ENCODE assay signal across 8 cellular contexts in the genomic region with DNA sequence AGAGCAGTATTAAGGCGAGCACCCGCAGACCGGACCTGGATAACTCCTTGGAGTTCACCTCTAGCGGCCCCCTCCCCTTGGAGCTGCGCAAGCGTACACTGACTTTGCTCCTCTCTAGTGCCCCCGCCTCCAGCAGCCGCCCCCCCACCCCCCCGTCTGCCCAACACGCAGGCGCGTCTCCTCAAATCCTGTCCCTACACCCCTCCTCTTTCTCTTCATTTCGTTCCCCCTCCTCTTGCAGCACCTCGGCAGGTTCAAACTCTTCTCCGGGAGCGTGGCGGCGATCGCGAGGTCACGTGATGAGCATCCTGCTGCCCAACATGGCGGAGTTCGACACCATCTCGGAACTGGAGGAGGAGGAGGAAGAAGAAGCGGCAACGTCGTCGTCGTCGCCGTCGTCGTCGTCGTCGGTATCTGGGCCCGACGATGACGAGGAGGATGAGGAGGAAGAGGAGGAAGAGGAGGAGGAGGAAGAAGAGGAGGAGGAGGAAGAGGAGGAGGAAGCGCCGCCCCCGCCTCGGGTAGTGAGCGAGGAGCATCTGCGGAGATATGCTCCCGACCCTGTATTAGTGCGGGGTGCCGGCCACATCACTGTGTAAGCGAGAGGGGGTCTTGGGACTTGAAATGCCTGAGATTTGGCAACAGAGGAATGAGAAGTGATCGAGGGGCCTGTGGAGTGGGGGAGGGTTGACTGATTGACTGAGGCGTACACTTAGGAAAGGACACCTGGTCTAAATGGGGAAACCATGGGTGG. TPM values are rescaled to one million over a fixed set of nuclear protein-coding genes. Genes with fewer than 3 reads are reported as not detected.
A peak's percentile ranks its signal among the peaks of the same experiment; 100 is the strongest.
DNase-seq lines count a peak whose midpoint lies in the region; ATAC-seq and TF ChIP-seq lines count a peak whose summit lies in the region.

A gene (plus strand): TSS at position 212 of the 754 bp plus-strand sequence. CDS start 88 bp downstream, at position 300.

- no peaks in the 10 kb centered on the region for H3K27me3 ChIP-seq in Caco-2 (replicated peaks; ENCODE audit: control insufficient read depth, insufficient read depth, low read length)
- H3K27me3 ChIP-seq in HUES64 (ENCODE audit: insufficient read depth, low read length), result no peaks in the 10 kb centered on the region
- no peaks in the 10 kb centered on the region for H3K27me3 ChIP-seq in foreskin keratinocyte
- H3K27me3 ChIP-seq in neutrophil, result no peaks in the 10 kb centered on the region

- H3K9ac ChIP-seq in HUES64 (ENCODE audit: low read depth, low read length), result peak within 1 kb of the TSS; percentile 76

- H3K36me3 ChIP-seq in Caco-2 (ENCODE audit: control insufficient read depth, insufficient read depth, low read length) (no peaks in the 10 kb centered on the region), HUES64 (ENCODE audit: insufficient read depth, low read length) (no peaks in the 10 kb centered on the region), neutrophil (no peaks in the 10 kb centered on the region)

- H3K4me1 ChIP-seq in Caco-2 (no peaks in the 10 kb centered on the region), HUES64 (ENCODE audit: insufficient read depth, low read length) (no peaks in the 10 kb centered on the region), foreskin keratinocyte (no peaks in the 10 kb centered on the region), neutrophil (ENCODE audit: control insufficient read depth in 1 of 2, insufficient read depth in 1 of 2, low read depth in 1 of 2, low read length in 1 of 2) (peaks cover 0 to 4% of the 10 kb centered on the region in 2 experiments)

- H3K4me3 ChIP-seq in Caco-2 (ENCODE audit: low read depth, low read length), result peak within 1 kb of the TSS; percentile 83
- peak within 1 kb of the TSS; percentile 80 for H3K4me3 ChIP-seq in HUES64 (ENCODE audit: low read length)
- peak within 1 kb of the TSS; percentile 47 to 51 for H3K4me3 ChIP-seq in neutrophil (ENCODE audit: low read depth in 1 of 2, low read length in 1 of 2)

- intact Hi-C loops in Caco-2 (cut with micrococcal nuclease; ENCODE audit: unreplicated experiment), result loop anchor here (2.0 kb wide), 1 partner anchor 18 kb away; no protein-coding TSS in a partner anchor

- H3K9me3 ChIP-seq in Caco-2, result no peaks in the 10 kb centered on the region
- 0 out of 2 replicates have a peak, but pooled peaks cover 4% of the 10 kb centered on the region for H3K9me3 ChIP-seq in HUES64 (ENCODE audit: insufficient read depth, low read depth, low read length)
- no peaks in the 10 kb centered on the region for H3K9me3 ChIP-seq in neutrophil

- H3K27me3 Mint-ChIP-seq in Caco-2 (ENCODE audit: insufficient read depth, unreplicated experiment), result no peaks in the 10 kb centered on the region

- under 1% methylated on average over 46 of the region's 51 CpGs for WGBS in HUES64

- no TSS peak for BruUV-seq in Caco-2 (replicated peaks; lab: Mats Ljungman, UMichigan)

- H3K36me3 Mint-ChIP-seq in Caco-2 (ENCODE audit: insufficient read depth, unreplicated experiment), result peaks cover 8% of the 10 kb centered on the region

- H3K4me1 Mint-ChIP-seq in Caco-2 (ENCODE audit: low read depth, unreplicated experiment), result no peaks in the 10 kb centered on the region

- no peak for TF ChIP-seq CTCF in Caco-2 (IDR thresholded peaks at IDR 0.05; ENCODE audit: insufficient read depth in 1 of 2, low read depth in 1 of 2, low read length in 1 of 2, severe bottlenecking in 1 of 2, unreplicated experiment in 1 of 2)
- no peak for TF ChIP-seq CTCF in RWPE1 (conservative IDR thresholded peaks at IDR 0.05; ENCODE audit: low read depth)
- TF ChIP-seq CTCF in foreskin keratinocyte (conservative IDR thresholded peaks at IDR 0.05), result no peak
- TF ChIP-seq CTCF in neutrophil (IDR thresholded peaks at IDR 0.05), result no peak

- peak within 1 kb of the TSS; percentile 96 for H3K4me3 Mint-ChIP-seq in Caco-2 (ENCODE audit: unreplicated experiment)

- CTCF ChIA-PET in Caco-2 (lab: Charles Lee) (no interaction called here), RWPE1 (lab: Yijun Ruan, JAX) (no interaction called here)

- H3K27ac ChIP-seq in HUES64 (ENCODE audit: low read depth, low read length), result peak within 1 kb of the TSS; percentile 61; the same call in 1 of the 2 replicates
- H3K27ac ChIP-seq in RWPE1, result peak within 1 kb of the TSS; percentile 80
- H3K27ac ChIP-seq in foreskin keratinocyte, result peak within 1 kb of the TSS; percentile 54
- H3K27ac ChIP-seq in neutrophil, result no peak within 1 kb of the TSS

- ATAC-seq in GM21390 (IDR thresholded peaks at IDR 0.05; ENCODE audit: unreplicated experiment) (peak; percentile 53), foreskin keratinocyte (peak; percentile 80)

- H3K9me3 Mint-ChIP-seq in Caco-2 (ENCODE audit: unreplicated experiment), result no peaks in the 10 kb centered on the region

- H3K27ac Mint-ChIP-seq in Caco-2 (ENCODE audit: unreplicated experiment), result peak within 1 kb of the TSS; percentile 92

- POLR2A ChIA-PET in Caco-2 (lab: Charles Lee) (no interaction called here), RWPE1 (lab: Yijun Ruan, JAX; ENCODE audit: low non-redundant PET) (no interaction called here)

- DNase-seq in Caco-2 (peak; percentile 75 to 82), RWPE1 (ENCODE audit: low spot score) (peak; percentile 47), foreskin keratinocyte (peak; percentile 35 to 37), stromal cell of bone marrow (ENCODE audit: low read depth) (peak; percentile 23)
- DNase-seq in activated gamma-delta T cell treated with anti-CD3 and anti-CD28 coated beads, Interleukin-2, amount 50 U/mL, for 16 hours (ENCODE audit: low read depth), result peak; percentile 47

RNA-seq across cellular contexts. Expression of the gene that starts here (rescaled TPM):
- total RNA-seq in Caco-2 (2022) (7.6 and 8.9 TPM in 2 replicates), foreskin keratinocyte (3.6 and 3.9 TPM in 2 replicates)
- polyA plus RNA-seq in HUES64 (2013, experiment 1 of 2), result 5.4 TPM
- 6.0 TPM for polyA plus RNA-seq in HUES64 (2013, experiment 2 of 2)
- 0.79 and 1.0 TPM in 2 replicates for polyA plus RNA-seq in foreskin keratinocyte

Comparison
In these comparisons a context has a peak if more than half of its experiments do, and no peak if none do; other contexts are left out.
1. DNase-seq: peak in every context shown above with its lines; median percentile 78 in Caco-2; 47 in RWPE1; 47 in activated gamma-delta T cell treated with anti-CD3 and anti-CD28 coated beads, Interleukin-2, amount 50 U/mL, for 16 hours; 36 in foreskin keratinocyte; 23 in stromal cell of bone marrow.